In the genomic region with DNA sequence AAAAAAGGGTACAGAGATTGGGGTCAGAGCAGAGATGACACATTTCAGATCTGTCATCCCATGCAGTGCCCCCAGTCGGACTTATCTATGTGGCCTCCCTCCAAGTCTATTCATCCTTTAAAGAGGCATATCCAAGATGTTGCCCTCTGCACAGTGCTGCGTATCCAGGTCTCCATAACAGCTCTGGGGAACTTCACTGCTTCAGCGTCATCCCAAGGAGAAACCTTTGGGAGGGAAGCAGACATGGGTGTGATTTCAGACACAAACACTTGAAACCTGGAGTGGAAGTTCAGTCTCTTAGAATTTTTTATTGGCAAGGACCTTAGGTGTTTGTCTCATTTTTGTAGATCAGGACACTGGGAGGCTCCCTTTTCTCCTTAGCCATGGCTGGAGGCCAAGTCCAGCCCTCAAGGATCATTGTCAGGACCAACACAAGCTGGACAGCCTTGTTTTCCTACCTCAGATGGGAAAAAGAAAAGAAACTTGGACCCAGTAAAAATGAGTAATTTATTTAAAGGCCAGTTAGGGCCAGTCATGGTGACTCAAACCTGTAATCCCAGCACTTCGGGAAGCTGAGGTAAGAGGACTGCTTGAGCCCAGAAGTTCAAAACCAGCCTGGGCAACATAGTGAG, we compare ENCODE assay signal across 16 cellular contexts. TPM values are rescaled to one million over a fixed set of nuclear protein-coding genes. Genes with fewer than 3 reads are reported as not detected.
A peak's percentile ranks its signal among the peaks of the same experiment; 100 is the strongest.
DNase-seq lines count a peak whose midpoint lies in the region; ATAC-seq and TF ChIP-seq lines count a peak whose summit lies in the region.
"Had no signal": no experiment of that assay in that cellular context is flagged by ENCODE, and none has a peak within 500 bp of the region (broad histone marks: within the 10 kb centered on the region; RNA-seq: fewer than 3 reads in every experiment).

No MANE protein-coding gene starts in this region.

- H3K79me2 ChIP-seq in GM23248 (ENCODE audit: insufficient read depth), result no peaks in the 10 kb centered on the region
- H3K79me2 ChIP-seq in mammary epithelial cell (ENCODE audit: insufficient read depth, low read length), result no peaks in the 10 kb centered on the region

- H3K4me1 ChIP-seq in GM23248 (ENCODE audit: insufficient read depth) (no peaks in the 10 kb centered on the region), mammary epithelial cell (ENCODE audit: insufficient read depth, low read length) (no peaks in the 10 kb centered on the region), lung (ENCODE audit: control insufficient read depth in 2 of 2, insufficient read depth in 2 of 2, low read length in 2 of 2) (peaks cover 0 to 1% of the 10 kb centered on the region in 2 donors)
- H3K4me1 ChIP-seq: BLaER1 treated with 17β-estradiol and CSF1 and Interleukin-3, amounts not matched to agents 10 nM and 100 nM; SJSA1; transverse colon had no signal

- no peak overlapping the region for H3K4me3 Mint-ChIP-seq in osteocyte (ENCODE audit: unreplicated experiment)
- H3K4me3 Mint-ChIP-seq: activated CD4-positive, alpha-beta T cell treated with anti-CD3 and anti-CD28 coated beads, Interleukin-2, amount 10 ng/mL, durations not matched to agents 7 days and 5 days; naive B cell had no signal

- H4K20me1 ChIP-seq in GM23248 (ENCODE audit: insufficient read depth) (no peaks in the 10 kb centered on the region), mammary epithelial cell (ENCODE audit: insufficient read depth, low read length) (no peaks in the 10 kb centered on the region)
- H4K20me1 ChIP-seq: BLaER1 treated with 17β-estradiol and CSF1 and Interleukin-3, amounts not matched to agents 10 nM and 100 nM had no signal

- H2AFZ ChIP-seq in GM23248 (no peak overlapping the region), mammary epithelial cell (ENCODE audit: low read depth, low read length) (no peak overlapping the region)

- H3K9me2 ChIP-seq in GM23248 (ENCODE audit: insufficient read depth), result no peaks in the 10 kb centered on the region

- H3K27me3 Mint-ChIP-seq in osteocyte (ENCODE audit: unreplicated experiment), result peaks cover 23% of the 10 kb centered on the region

- no peaks in the 10 kb centered on the region for H3K4me1 Mint-ChIP-seq in osteocyte (ENCODE audit: unreplicated experiment)
- H3K4me1 Mint-ChIP-seq: activated CD4-positive, alpha-beta T cell treated with anti-CD3 and anti-CD28 coated beads, Interleukin-2, amount 10 ng/mL, durations not matched to agents 7 days and 5 days; naive B cell had no signal

- H3K36me3 Mint-ChIP-seq in osteocyte (ENCODE audit: unreplicated experiment), result no peaks in the 10 kb centered on the region
- H3K36me3 Mint-ChIP-seq: naive B cell had no signal

- H3F3A ChIP-seq in GM23248 (ENCODE audit: insufficient read depth), result no peaks in the 10 kb centered on the region

- in situ Hi-C loops in GM23248 (cut with MboI), result no loop called here
- in situ Hi-C loops in mammary epithelial cell (cut with MboI; ENCODE audit: low sequenced_read_pairs in 2 of 2), result no loop called here

- DNase-seq in GM23248 (peak; percentile 47), LoVo (ENCODE audit: low spot score) (peak; percentile 6), mammary epithelial cell (peak; percentile 46), lung (ENCODE audit: low spot score) (no peak), osteocyte (ENCODE audit: extremely low spot score, unreplicated experiment) (no peak), HuH-7.5 (ENCODE audit: low spot score) (no peak), NK-92 (lab: John Stamatoyannopoulos, UW; ENCODE audit: unreplicated experiment) (no peak)
- DNase-seq: activated CD4-positive, alpha-beta T cell treated with anti-CD3 and anti-CD28 coated beads, Interleukin-2, amount 10 ng/mL, durations not matched to agents 7 days and 5 days; activated naive CD4-positive, alpha-beta T cell treated with anti-CD3 and anti-CD28 coated beads, Interleukin-2, amount 50 U/mL, for 16 hours; activated T-cell treated with anti-CD3 and anti-CD28 coated beads for 4 hours; brain microvascular endothelial cell; naive B cell; posterior cingulate gyrus; transverse colon had no signal

- H3K9me3 ChIP-seq in GM23248 (ENCODE audit: low read depth) (no peaks in the 10 kb centered on the region), mammary epithelial cell (replicated peaks; ENCODE audit: insufficient read depth, low read length) (no peaks in the 10 kb centered on the region), lung (ENCODE audit: control insufficient read depth in 2 of 2, insufficient read depth in 1 of 2, low read length in 1 of 2) (no peaks in the 10 kb centered on the region)
- H3K9me3 ChIP-seq: BLaER1 treated with 17β-estradiol and CSF1 and Interleukin-3, amounts not matched to agents 10 nM and 100 nM; SJSA1; transverse colon had no signal

- dilution Hi-C loops in mammary epithelial cell (cut with HindIII; ENCODE audit: low sequenced_read_pairs), result no loop called here

- H3K9ac ChIP-seq in GM23248, result no peak overlapping the region
- H3K9ac ChIP-seq in mammary epithelial cell (ENCODE audit: insufficient read depth, low read length), result no peak overlapping the region
- H3K9ac ChIP-seq: BLaER1 treated with 17β-estradiol and CSF1 and Interleukin-3, amounts not matched to agents 10 nM and 100 nM had no signal

- H3K9me3 Mint-ChIP-seq in osteocyte (ENCODE audit: unreplicated experiment), result peaks cover 6% of the 10 kb centered on the region
- H3K9me3 Mint-ChIP-seq: activated CD4-positive, alpha-beta T cell treated with anti-CD3 and anti-CD28 coated beads, Interleukin-2, amount 10 ng/mL, durations not matched to agents 7 days and 5 days had no signal

- no peak for TF ChIP-seq CTCF in mammary epithelial cell (conservative IDR thresholded peaks at IDR 0.05 in 1 of 2, IDR thresholded peaks at IDR 0.05 in 1 of 2; ENCODE audit: extremely low read depth in 1 of 2, insufficient read depth in 1 of 2, low read depth in 1 of 2, low read length in 2 of 2)
- TF ChIP-seq CTCF in lung (IDR thresholded peaks at IDR 0.05; ENCODE audit: control extremely low read depth, extremely low read depth), result no peak
- TF ChIP-seq CTCF in osteocyte (IDR thresholded peaks at IDR 0.05), result no peak

- no peak overlapping the region for H3K27ac Mint-ChIP-seq in osteocyte (ENCODE audit: unreplicated experiment)
- H3K27ac Mint-ChIP-seq: activated CD4-positive, alpha-beta T cell treated with anti-CD3 and anti-CD28 coated beads, Interleukin-2, amount 10 ng/mL, durations not matched to agents 7 days and 5 days; naive B cell had no signal

- no peak overlapping the region for H3K4me2 ChIP-seq in GM23248 (ENCODE audit: unreplicated experiment)
- H3K4me2 ChIP-seq in mammary epithelial cell (ENCODE audit: insufficient read depth, low read depth, low read length), result no peak overlapping the region
- H3K4me2 ChIP-seq: BLaER1 treated with 17β-estradiol and CSF1 and Interleukin-3, amounts not matched to agents 10 nM and 100 nM had no signal

- CTCF ChIA-PET in mammary epithelial cell (lab: Charles Lee; ENCODE audit: low non-redundant PET), result no interaction called here

- 55% methylated on average over 4 of the region's 4 CpGs for WGBS in GM23248 (ENCODE audit: low coverage in 1 of 2, low lambda C conversion rate in 2 of 2, missing lambda C conversion rate in 2 of 2), 2 experiments
- 54% methylated on average over 4 of the region's 4 CpGs for WGBS in mammary epithelial cell (ENCODE audit: low coverage, missing lambda C conversion rate)
- WGBS in lung, 2 donors, result 62 to 78% methylated on average over 4 of the region's 4 CpGs

- intact Hi-C loops in mammary epithelial cell (cut with micrococcal nuclease), result no loop called here

- H3K4me3 ChIP-seq in GM23248 (no peak overlapping the region), mammary epithelial cell (replicated peaks in 1 of 3; ENCODE audit: insufficient read depth in 1 of 3, low read depth in 2 of 3, low read length in 3 of 3) (no peak overlapping the region), lung (no peak overlapping the region)
- H3K4me3 ChIP-seq: BLaER1 treated with 17β-estradiol and CSF1 and Interleukin-3, amounts not matched to agents 10 nM and 100 nM; SJSA1; transverse colon had no signal

- BruUV-seq in mammary epithelial cell (replicated peaks; lab: Mats Ljungman, UMichigan), result no TSS peak

- ATAC-seq in lung (ENCODE audit: insufficient read depth, low FRiP score), result peak; percentile 19

- no peaks in the 10 kb centered on the region for H3K27me3 ChIP-seq in GM23248 (replicated peaks; ENCODE audit: insufficient read depth)
- H3K27me3 ChIP-seq in mammary epithelial cell (ENCODE audit: insufficient read depth, low read length), result peaks cover 1% of the 10 kb centered on the region
- H3K27me3 ChIP-seq in lung (ENCODE audit: control insufficient read depth, insufficient read depth), result no peaks in the 10 kb centered on the region
- H3K27me3 ChIP-seq: BLaER1 treated with 17β-estradiol and CSF1 and Interleukin-3, amounts not matched to agents 10 nM and 100 nM; brain microvascular endothelial cell; SJSA1; transverse colon had no signal

- no peak overlapping the region for H3K27ac ChIP-seq in GM23248
- no peak overlapping the region for H3K27ac ChIP-seq in mammary epithelial cell (ENCODE audit: insufficient read depth, low read depth, low read length)
- no peak overlapping the region for H3K27ac ChIP-seq in lung (ENCODE audit: low read depth in 1 of 2, low read length in 1 of 2)
- H3K27ac ChIP-seq: BLaER1 treated with 17β-estradiol and CSF1 and Interleukin-3, amounts not matched to agents 10 nM and 100 nM; brain microvascular endothelial cell; SJSA1; transverse colon had no signal

- H3K36me3 ChIP-seq in GM23248 (ENCODE audit: low read depth) (no peaks in the 10 kb centered on the region), mammary epithelial cell (ENCODE audit: insufficient read depth, low read length) (no peaks in the 10 kb centered on the region), lung (ENCODE audit: control insufficient read depth in 2 of 2, insufficient read depth in 2 of 2, low read length in 2 of 2) (no peaks in the 10 kb centered on the region)
- H3K36me3 ChIP-seq: BLaER1 treated with 17β-estradiol and CSF1 and Interleukin-3, amounts not matched to agents 10 nM and 100 nM; brain microvascular endothelial cell; SJSA1; transverse colon had no signal

RNA-seq across cellular contexts. Expression of gene NLK, which starts 23.9 kb away (rescaled TPM):
- total RNA-seq in GM23248 (2014; rRNA removed; shearing (Covaris generic)), result 11.4 and 17.6 TPM in 2 replicates
- polyA plus RNA-seq in GM23248 (2016; fragmentation: Nextera tagmentation; extraction: Ambion mirVana) (3.8 and 4.1 TPM in 2 replicates), mammary epithelial cell (8.8 TPM), lung (1 to 10 TPM; 7.1 to 9.2 TPM)
- total RNA-seq in mammary epithelial cell (10 to 100 TPM; 15.1 to 18.8 TPM), lung (10 to 100 TPM; 14.9 to 27.0 TPM), osteocyte (16.4 and 17.5 TPM in 2 replicates)
- polyA minus RNA-seq in mammary epithelial cell, result 32.1 TPM

Comparison
In these comparisons a context has a peak if more than half of its experiments do, and no peak if none do; other contexts are left out.
1. DNase-seq: peak in GM23248 (single experiment), LoVo (single experiment) and mammary epithelial cell (single experiment); none in lung (single experiment), osteocyte (single experiment), HuH-7.5 (single experiment) and NK-92 (single experiment).